In genomic region chr14:70808402-70809237, GRCh38 we compare ENCODE assay signal across 8 cellular contexts. TPM values are rescaled to one million over a fixed set of nuclear protein-coding genes. Genes with fewer than 3 reads are reported as not detected.
A peak's percentile ranks its signal among the peaks of the same experiment; 100 is the strongest.
DNase-seq lines count a peak whose midpoint lies in the region; ATAC-seq and TF ChIP-seq lines count a peak whose summit lies in the region.

No MANE protein-coding gene starts in this region.

- TF ChIP-seq CTCF in fibroblast of the aortic adventitia (IDR thresholded peaks at IDR 0.05; ENCODE audit: insufficient read depth, low read length): no peak
- TF ChIP-seq CTCF in parathyroid adenoma (IDR thresholded peaks at IDR 0.05): no peak

- H3K4me2 ChIP-seq in parathyroid adenoma (ENCODE audit: low read length): peak overlapping the region; percentile 89

- in situ Hi-C loops in G401 (cut with HindIII; ENCODE audit: low sequenced_read_pairs): no loop called here

- H3K4me3 ChIP-seq in fibroblast of the aortic adventitia (ENCODE audit: low read depth, low read length) (peak overlapping the region; percentile 48), parathyroid adenoma (ENCODE audit: low read depth, low read length) (peak overlapping the region; percentile 63)

- H3K9ac ChIP-seq in parathyroid adenoma: peak overlapping the region; percentile 34

- DNase-seq in NCI-H2196 (lab: John Stamatoyannopoulos, UW; ENCODE audit: unreplicated experiment): peak; percentile 41
- peak; percentile 33 for DNase-seq in activated T-cell treated with anti-CD3 and anti-CD28 coated beads, Interleukin-2, amount 50 U/mL, for 4 hours
- no peak for DNase-seq in fibroblast of the aortic adventitia (ENCODE audit: low read depth)
- DNase-seq in G401 (ENCODE audit: low spot score): no peak
- DNase-seq in GF-D8 (lab: John Stamatoyannopoulos, UW): no peak

- H3K27ac ChIP-seq in parathyroid adenoma: peak overlapping the region; percentile 67

- peaks cover 5% of the 10 kb centered on the region for H3K4me1 ChIP-seq in parathyroid adenoma

- peaks cover 4% of the 10 kb centered on the region for H3K27me3 Mint-ChIP-seq in activated T-cell treated with anti-CD3 and anti-CD28 coated beads, Interleukin-2, amount 50 U/mL, for 4 hours (ENCODE audit: low read depth)

- peak; percentile 5 for ATAC-seq in GM18499 (IDR thresholded peaks at IDR 0.05; ENCODE audit: insufficient read depth, unreplicated experiment)
- peak; percentile 6 for ATAC-seq in HG02623 (IDR thresholded peaks at IDR 0.05; ENCODE audit: unreplicated experiment)
- ATAC-seq in activated T-cell treated with anti-CD3 and anti-CD28 coated beads, Interleukin-2, amount 50 U/mL, for 4 hours: peak; percentile 36 to 41

- H3K79me2 ChIP-seq in parathyroid adenoma: no peaks in the 10 kb centered on the region

- H3K4me1 Mint-ChIP-seq in activated T-cell treated with anti-CD3 and anti-CD28 coated beads, Interleukin-2, amount 50 U/mL, for 4 hours (ENCODE audit: low read depth): peaks cover 13% of the 10 kb centered on the region

- peak overlapping the region; percentile 87 for H2AFZ ChIP-seq in parathyroid adenoma

- no peaks in the 10 kb centered on the region for H3K9me3 ChIP-seq in parathyroid adenoma (ENCODE audit: control insufficient read depth, low read length)

- no peaks in the 10 kb centered on the region for H3K27me3 ChIP-seq in parathyroid adenoma (ENCODE audit: control insufficient read depth, insufficient read depth, low read length)

- H3K4me3 Mint-ChIP-seq in activated T-cell treated with anti-CD3 and anti-CD28 coated beads, Interleukin-2, amount 50 U/mL, for 4 hours: peak overlapping the region; percentile 82

- H3K36me3 ChIP-seq in parathyroid adenoma (ENCODE audit: control insufficient read depth, insufficient read depth, low read length): no peaks in the 10 kb centered on the region

- H3K9me3 Mint-ChIP-seq in activated T-cell treated with anti-CD3 and anti-CD28 coated beads, Interleukin-2, amount 50 U/mL, for 4 hours: no peaks in the 10 kb centered on the region

- H3K36me3 Mint-ChIP-seq in activated T-cell treated with anti-CD3 and anti-CD28 coated beads, Interleukin-2, amount 50 U/mL, for 4 hours (ENCODE audit: insufficient read depth): peaks cover 2% of the 10 kb centered on the region

RNA-seq across cellular contexts. Expression of gene MAP3K9, which starts 0.7 kb away (rescaled TPM):
- 1 to 10 TPM; 3.1 to 4.8 (median 4.7) TPM for total RNA-seq in activated T-cell treated with anti-CD3 and anti-CD28 coated beads, Interleukin-2, amount 50 U/mL, for 4 hours
- total RNA-seq in fibroblast of the aortic adventitia (ENCODE audit: low replicate concordance): under 0.01 and 0.33 TPM in 2 replicates
- total RNA-seq in G401 (2014; rRNA removed; shearing (Covaris generic)): 3.3 and 3.8 TPM in 2 replicates

Comparison
In these comparisons a context has a peak if more than half of its experiments do, and no peak if none do; other contexts are left out.
1. DNase-seq: peak in NCI-H2196 (single experiment) and activated T-cell treated with anti-CD3 and anti-CD28 coated beads, Interleukin-2, amount 50 U/mL, for 4 hours (single experiment); none in fibroblast of the aortic adventitia (single experiment), G401 (single experiment) and GF-D8 (single experiment).
2. Peak in every context shown above with its lines, with median percentiles within 50 percentile points of each other: ATAC-seq.